12 cellular contexts compared by ENCODE assay signal in the genomic region with DNA sequence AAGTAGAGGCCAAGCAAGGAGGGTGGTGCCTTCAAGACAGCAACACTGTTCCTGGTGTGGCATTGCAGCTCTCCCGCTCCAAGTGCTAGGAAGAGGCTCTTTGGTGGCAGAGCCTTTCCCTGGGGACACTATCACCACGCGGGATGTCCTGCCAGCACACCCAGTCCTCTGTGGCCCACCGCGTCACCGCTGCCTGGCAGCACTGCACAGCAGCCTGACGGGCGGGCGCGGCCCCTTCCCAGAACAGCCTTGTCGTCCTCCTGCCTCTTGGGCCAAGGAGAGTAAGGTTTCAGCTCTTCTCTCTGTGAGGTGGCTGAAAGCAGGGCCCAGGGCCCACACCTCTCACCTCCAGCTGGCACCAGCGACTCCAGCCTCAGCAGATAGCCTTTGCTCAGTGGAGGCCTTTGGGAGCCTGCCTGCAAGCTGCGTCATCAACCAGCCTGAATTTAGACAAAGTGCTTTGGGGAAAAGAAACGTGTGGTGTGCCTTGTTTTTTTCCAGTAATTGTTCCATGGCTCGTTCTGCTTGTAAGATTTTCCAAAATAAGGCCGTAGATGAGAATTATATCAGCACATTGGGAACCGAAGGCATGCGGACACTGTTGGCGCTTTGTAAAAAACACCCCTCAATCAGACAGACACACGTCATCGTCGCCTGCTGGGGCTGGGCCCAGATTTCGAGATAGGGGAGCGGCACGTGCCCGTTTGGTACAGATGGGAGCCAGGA.
A peak's percentile ranks its signal among the peaks of the same experiment; 100 is the strongest.
DNase-seq lines count a peak whose midpoint lies in the region; ATAC-seq and TF ChIP-seq lines count a peak whose summit lies in the region.
"Had no signal": no experiment of that assay in that cellular context is flagged by ENCODE, and none has a peak within 500 bp of the region (broad histone marks: within the 10 kb centered on the region; RNA-seq: fewer than 3 reads in every experiment).

No MANE protein-coding gene starts in this region.

- H3K36me3 ChIP-seq in heart right ventricle (peaks cover 0 to 93% (median 2%) of the 10 kb centered on the region in 9 donors), skeletal muscle tissue (ENCODE audit: control insufficient read depth in 3 of 3, insufficient read depth in 3 of 3, low read length in 3 of 3) (peaks cover 23 to 43% (median 42%) of the 10 kb centered on the region in 3 donors)

- WGBS in adipose tissue, 3 donors = 68 to 81% (median 77%) methylated on average over 26 of the region's 26 CpGs
- 48% methylated on average over 26 of the region's 26 CpGs for WGBS in heart right ventricle, 2 donors

- peak; percentile 52 for DNase-seq in AG20443 (ENCODE audit: low spot score)
- DNase-seq in heart right ventricle = peak; percentile 85 to 87
- no peak for DNase-seq in NOMO-1 treated with DMSO at 0.1 percent for 48 hours (lab: John Stamatoyannopoulos, UW; ENCODE audit: unreplicated experiment)
- no peak for DNase-seq in NCI-H748 (lab: John Stamatoyannopoulos, UW; ENCODE audit: unreplicated experiment)
- no peak for DNase-seq in DMS114 treated with DMSO at 0.1 percent for 48 hours (lab: John Stamatoyannopoulos, UW; ENCODE audit: unreplicated experiment)
- DNase-seq in NCI-H187 treated with DMSO at 0.1 percent for 48 hours (lab: John Stamatoyannopoulos, UW) = no peak
- DNase-seq: activated CD4-positive, alpha-beta T cell treated with anti-CD3 and anti-CD28 coated beads, Interleukin-2, amount 10 ng/mL, durations not matched to agents 24 days and 14 days; erythroblast; MV-4-11; NCI-H69 had no signal

- no peak for TF ChIP-seq CTCF in heart right ventricle (IDR thresholded peaks at IDR 0.05)

- peak overlapping the region; percentile 25 to 68 (median 48) for H3K9ac ChIP-seq in skeletal muscle tissue (ENCODE audit: low read depth in 1 of 3, low read length in 3 of 3)

- H3K27me3 ChIP-seq in heart right ventricle (no peaks in the 10 kb centered on the region), skeletal muscle tissue (ENCODE audit: control insufficient read depth in 3 of 3, insufficient read depth in 3 of 3, low read length in 3 of 3) (no peaks in the 10 kb centered on the region)

- H3K4me3 ChIP-seq in heart right ventricle (no peak overlapping the region), skeletal muscle tissue (ENCODE audit: low read length in 3 of 3) (peak overlapping the region in 2 of 3 donors; percentile 10 to 41)

- H3K27ac ChIP-seq in adipose tissue (ENCODE audit: low read depth, low read length) (peak overlapping the region; percentile 41), heart right ventricle (peak overlapping the region; percentile 79 to 95 (median 88)), skeletal muscle tissue (ENCODE audit: low read depth, low read length) (peak overlapping the region; percentile 90)

- ATAC-seq in heart right ventricle = peak; percentile 51 to 89 (median 71)

- intact Hi-C loops in heart right ventricle (cut with DNase I) = loop anchor here in 6 of 10 donors (5.0 to 10.0 kb wide), 5 partner anchors 67 to 307 kb away; partner anchors contain the start of gene SMAD3 (in 6 of the 6)

- H3K4me1 ChIP-seq in heart right ventricle (peaks cover 37 to 77% (median 70%) of the 10 kb centered on the region in 9 donors), skeletal muscle tissue (ENCODE audit: control insufficient read depth in 3 of 3, insufficient read depth in 3 of 3, low read length in 3 of 3) (peaks cover 95 to 98% (median 96%) of the 10 kb centered on the region in 3 donors)

- no peaks in the 10 kb centered on the region for H3K9me3 ChIP-seq in heart right ventricle
- H3K9me3 ChIP-seq in skeletal muscle tissue (ENCODE audit: control insufficient read depth in 3 of 3, low read length in 3 of 3) = no peaks in the 10 kb centered on the region

Comparison
In these comparisons a context has a peak if more than half of its experiments do, and no peak if none do; other contexts are left out.
1. DNase-seq: peak in AG20443 (single experiment) and heart right ventricle (2 of 2); none in NOMO-1 treated with DMSO at 0.1 percent for 48 hours (single experiment), NCI-H748 (single experiment), DMS114 treated with DMSO at 0.1 percent for 48 hours (single experiment) and NCI-H187 treated with DMSO at 0.1 percent for 48 hours (single experiment).
2. H3K4me3 ChIP-seq: peak in skeletal muscle tissue (2 of 3); none in heart right ventricle (0 of 10).
3. Peak in every context shown above with its lines, with median percentiles within 50 percentile points of each other: H3K27ac ChIP-seq.